9 cellular contexts compared by ENCODE assay signal in the genomic region with DNA sequence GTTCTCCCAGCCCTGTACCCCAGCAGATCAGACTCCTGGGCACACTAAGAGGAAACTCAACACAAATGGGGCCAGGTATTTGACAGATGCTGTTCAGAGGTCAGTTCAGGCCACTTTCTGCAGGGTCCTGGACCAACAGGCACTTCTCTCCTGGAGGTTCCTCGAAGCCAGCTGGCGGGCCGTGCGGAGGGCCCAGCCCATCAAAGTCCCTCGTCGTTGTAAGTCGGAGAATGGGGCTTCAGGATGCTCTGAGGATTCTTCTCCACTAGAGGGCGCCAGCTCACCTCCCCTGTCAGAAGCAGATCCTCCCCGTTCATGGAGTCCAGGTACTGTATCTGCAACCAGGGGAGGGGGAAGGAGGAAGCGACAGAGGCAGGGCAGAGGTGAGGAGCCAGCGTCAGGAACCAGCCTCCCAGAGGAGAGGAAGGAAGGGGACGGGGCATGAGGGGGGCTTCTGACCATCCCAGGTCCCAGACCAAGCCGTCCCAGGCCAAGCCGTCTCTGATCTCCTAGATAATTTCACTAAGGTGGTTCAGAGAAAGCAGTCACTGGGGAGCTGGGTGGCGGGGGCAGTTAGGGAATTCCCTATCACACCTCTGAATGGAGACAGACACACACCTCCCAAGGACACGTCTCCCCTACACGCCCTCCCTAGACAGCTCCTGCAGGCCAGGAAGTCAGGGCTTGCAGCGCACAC. TPM values are rescaled to one million over a fixed set of nuclear protein-coding genes. Genes with fewer than 3 reads are reported as not detected.
A peak's percentile ranks its signal among the peaks of the same experiment; 100 is the strongest.
DNase-seq lines count a peak whose midpoint lies in the region; ATAC-seq and TF ChIP-seq lines count a peak whose summit lies in the region.
"Had no signal": no experiment of that assay in that cellular context is flagged by ENCODE, and none has a peak within 500 bp of the region (broad histone marks: within the 10 kb centered on the region; RNA-seq: fewer than 3 reads in every experiment).

No MANE protein-coding gene starts in this region.

- H3K79me2 ChIP-seq in osteoblast (ENCODE audit: insufficient read depth, low read length) = no peaks in the 10 kb centered on the region

- H3K4me2 ChIP-seq in osteoblast (ENCODE audit: insufficient read depth, low read length) = no peak overlapping the region
- H3K4me2 ChIP-seq: BLaER1 had no signal

- no peak for TF ChIP-seq EP300 in gastroesophageal sphincter (IDR thresholded peaks at IDR 0.05)

- H3K4me3 ChIP-seq in SJCRH30 (no peak overlapping the region), gastroesophageal sphincter (no peak overlapping the region), osteoblast (ENCODE audit: insufficient read depth, low read length) (no peak overlapping the region), thoracic aorta (no peak overlapping the region)
- H3K4me3 ChIP-seq: BLaER1 had no signal

- no peaks in the 10 kb centered on the region for H3K9me3 ChIP-seq in SJCRH30 (replicated peaks)
- H3K9me3 ChIP-seq in gastroesophageal sphincter = no peaks in the 10 kb centered on the region
- H3K9me3 ChIP-seq in osteoblast (ENCODE audit: low read depth, low read length) = no peaks in the 10 kb centered on the region
- no peaks in the 10 kb centered on the region for H3K9me3 ChIP-seq in thoracic aorta
- H3K9me3 ChIP-seq: BLaER1 had no signal

- H3K27me3 ChIP-seq in SJCRH30 = no peaks in the 10 kb centered on the region
- no peaks in the 10 kb centered on the region for H3K27me3 ChIP-seq in gastroesophageal sphincter
- no peaks in the 10 kb centered on the region for H3K27me3 ChIP-seq in osteoblast (ENCODE audit: insufficient read depth, low read length)
- H3K27me3 ChIP-seq in thoracic aorta (replicated peaks; ENCODE audit: insufficient read depth) = no peaks in the 10 kb centered on the region
- H3K27me3 ChIP-seq: BLaER1 had no signal

- 85% methylated on average over 4 of the region's 18 CpGs; no CpG with 5 or more reads in 1 of the 2 donors for WGBS in gastroesophageal sphincter (ENCODE audit: low coverage in 1 of 2), 2 donors

- H3K4me1 ChIP-seq in SJCRH30 (peaks cover 50% of the 10 kb centered on the region), gastroesophageal sphincter (peaks cover 6 to 68% (median 20%) of the 10 kb centered on the region in 3 donors), osteoblast (ENCODE audit: insufficient read depth, low read length) (peaks cover 78% of the 10 kb centered on the region), thoracic aorta (ENCODE audit: control insufficient read depth in 1 of 2, low read depth in 2 of 2) (peaks cover 30 to 38% of the 10 kb centered on the region in 2 donors)

- peak overlapping the region; percentile 46 for H2AFZ ChIP-seq in osteoblast (ENCODE audit: low read length)

- TF ChIP-seq POLR2A in gastroesophageal sphincter (IDR thresholded peaks at IDR 0.05) = no peak

- H3K27ac ChIP-seq in SJCRH30 = no peak overlapping the region; the same call in 1 of the 2 replicates
- H3K27ac ChIP-seq in gastroesophageal sphincter = peak overlapping the region in 2 of 4 donors; percentile 7 to 49
- H3K27ac ChIP-seq in osteoblast (ENCODE audit: low read depth, low read length) = peak overlapping the region; percentile 96
- no peak overlapping the region for H3K27ac ChIP-seq in thoracic aorta
- H3K27ac ChIP-seq: BLaER1 had no signal

- no peaks in the 10 kb centered on the region for H3K36me3 ChIP-seq in SJCRH30
- H3K36me3 ChIP-seq in gastroesophageal sphincter = peaks cover 0 to 9% of the 10 kb centered on the region in 2 donors
- H3K36me3 ChIP-seq in osteoblast (ENCODE audit: insufficient read depth, low read length) = peaks cover 2% of the 10 kb centered on the region
- no peaks in the 10 kb centered on the region for H3K36me3 ChIP-seq in thoracic aorta

- TF ChIP-seq CTCF in gastroesophageal sphincter (IDR thresholded peaks at IDR 0.05) (peak in 3 of 4 experiments; percentile 91 to 92 (median 92)), osteoblast (IDR thresholded peaks at IDR 0.05; ENCODE audit: extremely low read depth, low read depth, low read length) (peak; percentile 92), thoracic aorta (IDR thresholded peaks at IDR 0.05) (peak; percentile 93)

- H4K20me1 ChIP-seq in osteoblast (ENCODE audit: insufficient read depth, low read length) = no peaks in the 10 kb centered on the region
- H4K20me1 ChIP-seq: BLaER1 had no signal

- ATAC-seq in gastroesophageal sphincter (peak; percentile 55), thoracic aorta (ENCODE audit: insufficient number of reproducible peaks, low FRiP score, low read depth) (peak; percentile 32)

- DNase-seq in SHP77 (lab: John Stamatoyannopoulos, UW) (peak; percentile 75 to 83), SHP77 treated with DMSO at 0.1 percent for 48 hours (lab: John Stamatoyannopoulos, UW) (no peak), MV-4-11 (lab: John Stamatoyannopoulos, UW) (peak; percentile 74), SJCRH30 (peak; percentile 89 to 97), osteoblast (ENCODE audit: insufficient read length, low spot score, missing footprints) (peak; percentile 90), thoracic aorta (ENCODE audit: low spot score) (peak; percentile 47)
- DNase-seq in activated effector memory CD4-positive, alpha-beta T cell treated with anti-CD3 and anti-CD28 coated beads, Interleukin-2, amount 50 U/mL, for 16 hours = peak; percentile 92

RNA-seq across cellular contexts. Expression of a gene that starts 11.7 kb away (rescaled TPM):
- total RNA-seq in SJCRH30 (2014; rRNA removed; shearing (Covaris generic)) = 0.10 TPM in 1 of 2 replicates, not detected in the other
- total RNA-seq in gastroesophageal sphincter = 1 to 10 TPM in 1 of 4 donors, not detected in 3; 1.4 TPM
- not detected in 2 replicates for total RNA-seq in osteoblast
- not detected for total RNA-seq in thoracic aorta

RNA-seq across cellular contexts. Expression of a gene that starts 19.3 kb away (rescaled TPM):
- total RNA-seq in SJCRH30 (2014; rRNA removed; shearing (Covaris generic)) = 142 and 157 TPM in 2 replicates
- total RNA-seq in gastroesophageal sphincter (10 to 100 TPM; 66.0 to 92.4 (median 80.8) TPM), osteoblast (109 and 121 TPM in 2 replicates), thoracic aorta (10 to 100 TPM; 46.2 to 76.6 TPM)

RNA-seq across cellular contexts. Expression of a gene that starts 26.0 kb away (rescaled TPM):
- total RNA-seq in SJCRH30 (2014; rRNA removed; shearing (Covaris generic)) = 19.6 and 20.4 TPM in 2 replicates
- 10 to 100 TPM; 19.6 to 47.2 (median 26.9) TPM for total RNA-seq in gastroesophageal sphincter
- total RNA-seq in osteoblast = 22.1 and 30.9 TPM in 2 replicates
- 10 to 100 TPM; 38.1 to 38.3 TPM for total RNA-seq in thoracic aorta
